ENCODE assay signal across 8 cellular contexts in genomic region chr17:63930951-63931575, GRCh38. TPM values are rescaled to one million over a fixed set of nuclear protein-coding genes. Genes with fewer than 3 reads are reported as not detected.
A peak's percentile ranks its signal among the peaks of the same experiment; 100 is the strongest.
DNase-seq lines count a peak whose midpoint lies in the region; ATAC-seq and TF ChIP-seq lines count a peak whose summit lies in the region.

No MANE protein-coding gene starts in this region.

- peak; percentile 47 for ATAC-seq in GM18909 (IDR thresholded peaks at IDR 0.05; ENCODE audit: poor library complexity, unreplicated experiment)
- ATAC-seq in left colon = peak; percentile 82
- no peak for ATAC-seq in GM18870 (IDR thresholded peaks at IDR 0.05; ENCODE audit: unreplicated experiment)

- peaks cover 12% of the 10 kb centered on the region for H3K27me3 Mint-ChIP-seq in activated T-helper 1 cell treated with anti-CD3 and anti-CD28 coated beads, Interleukin-12 subunit alpha, Interleukin-12 subunit beta, Interleukin-2, Interleukin-4 antibody, amounts not matched to agents 30 ng/mL and 10 ng/mL and 1 ng/mL, durations not matched to agents 14 hours and 24 hours and 36 hours (ENCODE audit: insufficient read depth)

- peaks cover 17% of the 10 kb centered on the region for H3K4me1 Mint-ChIP-seq in activated T-helper 1 cell treated with anti-CD3 and anti-CD28 coated beads, Interleukin-12 subunit alpha, Interleukin-12 subunit beta, Interleukin-2, Interleukin-4 antibody, amounts not matched to agents 30 ng/mL and 10 ng/mL and 1 ng/mL, durations not matched to agents 14 hours and 24 hours and 36 hours (ENCODE audit: low read depth)

- H3K27ac Mint-ChIP-seq in activated T-helper 1 cell treated with anti-CD3 and anti-CD28 coated beads, Interleukin-12 subunit alpha, Interleukin-12 subunit beta, Interleukin-2, Interleukin-4 antibody, amounts not matched to agents 30 ng/mL and 10 ng/mL and 1 ng/mL, durations not matched to agents 14 hours and 24 hours and 36 hours = peak overlapping the region; percentile 91

- no peak for TF ChIP-seq POLR2A in NB4 (IDR thresholded peaks at IDR 0.05; ENCODE audit: extremely low read depth, insufficient read length)

- TF ChIP-seq CTCF in NB4 (IDR thresholded peaks at IDR 0.05; ENCODE audit: low read depth, low read length) = no peak

- intact Hi-C loops in activated T-helper 1 cell treated with anti-CD3 and anti-CD28 coated beads, Interleukin-12 subunit alpha, Interleukin-12 subunit beta, Interleukin-2, Interleukin-4 antibody, amounts not matched to agents 30 ng/mL and 10 ng/mL and 1 ng/mL, durations not matched to agents 14 hours and 24 hours and 36 hours (cut with micrococcal nuclease) = loop anchor here (1.0 to 5.0 kb wide), 2 partner anchors 15 to 96 kb away; no protein-coding TSS in a partner anchor
- intact Hi-C loops in left colon (cut with DNase I, micrococcal nuclease) = no loop called here

- peak overlapping the region; percentile 61 for H3K4me3 ChIP-seq in NB4 (ENCODE audit: low read depth, low read length)

- H3K4me3 Mint-ChIP-seq in activated T-helper 1 cell treated with anti-CD3 and anti-CD28 coated beads, Interleukin-12 subunit alpha, Interleukin-12 subunit beta, Interleukin-2, Interleukin-4 antibody, amounts not matched to agents 30 ng/mL and 10 ng/mL and 1 ng/mL, durations not matched to agents 14 hours and 24 hours and 36 hours = peak overlapping the region; percentile 90

- DNase-seq in NB4 (ENCODE audit: low read depth) (peak; percentile 70), left colon (peak; percentile 66 to 80), NCI-H2029 (lab: John Stamatoyannopoulos, UW) (no peak), cerebellar cortex (ENCODE audit: low spot score) (no peak)
- DNase-seq in activated T-helper 1 cell treated with anti-CD3 and anti-CD28 coated beads, Interleukin-12 subunit alpha, Interleukin-12 subunit beta, Interleukin-2, Interleukin-4 antibody, amounts not matched to agents 30 ng/mL and 10 ng/mL and 1 ng/mL, durations not matched to agents 14 hours and 24 hours and 36 hours (ENCODE audit: low spot score) = peak; percentile 54
- peak; percentile 19 to 52 for DNase-seq in stimulated activated CD8-positive, alpha-beta memory T cell treated with anti-CD3 and anti-CD28 coated beads, Interleukin-7, amount 100 ng/mL, for 4 hours (ENCODE audit: low read depth in 2 of 2)

- no peaks in the 10 kb centered on the region for H3K9me3 Mint-ChIP-seq in activated T-helper 1 cell treated with anti-CD3 and anti-CD28 coated beads, Interleukin-12 subunit alpha, Interleukin-12 subunit beta, Interleukin-2, Interleukin-4 antibody, amounts not matched to agents 30 ng/mL and 10 ng/mL and 1 ng/mL, durations not matched to agents 14 hours and 24 hours and 36 hours

- peaks cover 9% of the 10 kb centered on the region for H3K36me3 Mint-ChIP-seq in activated T-helper 1 cell treated with anti-CD3 and anti-CD28 coated beads, Interleukin-12 subunit alpha, Interleukin-12 subunit beta, Interleukin-2, Interleukin-4 antibody, amounts not matched to agents 30 ng/mL and 10 ng/mL and 1 ng/mL, durations not matched to agents 14 hours and 24 hours and 36 hours (ENCODE audit: low read depth)

RNA-seq across cellular contexts. Expression of gene CD79B, which starts 1.1 kb away (rescaled TPM):
- 28.9 and 31.8 TPM in 2 replicates for total RNA-seq in activated T-helper 1 cell treated with anti-CD3 and anti-CD28 coated beads, Interleukin-12 subunit alpha, Interleukin-12 subunit beta, Interleukin-2, Interleukin-4 antibody, amounts not matched to agents 30 ng/mL and 10 ng/mL and 1 ng/mL, durations not matched to agents 14 hours and 24 hours and 36 hours
- 1 to 10 TPM; 2.0 to 4.0 TPM for total RNA-seq in left colon

RNA-seq across cellular contexts. Expression of gene GH1, which starts 12.4 kb away (rescaled TPM):
- not detected in 2 replicates for total RNA-seq in activated T-helper 1 cell treated with anti-CD3 and anti-CD28 coated beads, Interleukin-12 subunit alpha, Interleukin-12 subunit beta, Interleukin-2, Interleukin-4 antibody, amounts not matched to agents 30 ng/mL and 10 ng/mL and 1 ng/mL, durations not matched to agents 14 hours and 24 hours and 36 hours
- not detected for total RNA-seq in left colon

RNA-seq across cellular contexts. Expression of gene CSHL1, which starts 20.0 kb away (rescaled TPM):
- total RNA-seq in activated T-helper 1 cell treated with anti-CD3 and anti-CD28 coated beads, Interleukin-12 subunit alpha, Interleukin-12 subunit beta, Interleukin-2, Interleukin-4 antibody, amounts not matched to agents 30 ng/mL and 10 ng/mL and 1 ng/mL, durations not matched to agents 14 hours and 24 hours and 36 hours = not detected in 2 replicates
- not detected for total RNA-seq in left colon

RNA-seq across cellular contexts. Expression of gene CSH1, which starts 34.7 kb away (rescaled TPM):
- total RNA-seq in activated T-helper 1 cell treated with anti-CD3 and anti-CD28 coated beads, Interleukin-12 subunit alpha, Interleukin-12 subunit beta, Interleukin-2, Interleukin-4 antibody, amounts not matched to agents 30 ng/mL and 10 ng/mL and 1 ng/mL, durations not matched to agents 14 hours and 24 hours and 36 hours = not detected in 2 replicates
- total RNA-seq in left colon = not detected

RNA-seq across cellular contexts. Expression of gene SCN4A, which starts 41.7 kb away (rescaled TPM):
- total RNA-seq in activated T-helper 1 cell treated with anti-CD3 and anti-CD28 coated beads, Interleukin-12 subunit alpha, Interleukin-12 subunit beta, Interleukin-2, Interleukin-4 antibody, amounts not matched to agents 30 ng/mL and 10 ng/mL and 1 ng/mL, durations not matched to agents 14 hours and 24 hours and 36 hours = 0.13 and 0.22 TPM in 2 replicates
- total RNA-seq in left colon = under 1 TPM in 1 of 2 donors, not detected in 1; 0.20 TPM

Comparison
In these comparisons a context has a peak if more than half of its experiments do, and no peak if none do; other contexts are left out.
1. DNase-seq: peak in NB4 (single experiment), activated T-helper 1 cell treated with anti-CD3 and anti-CD28 coated beads, Interleukin-12 subunit alpha, Interleukin-12 subunit beta, Interleukin-2, Interleukin-4 antibody, amounts not matched to agents 30 ng/mL and 10 ng/mL and 1 ng/mL, durations not matched to agents 14 hours and 24 hours and 36 hours (single experiment), left colon (2 of 2) and stimulated activated CD8-positive, alpha-beta memory T cell treated with anti-CD3 and anti-CD28 coated beads, Interleukin-7, amount 100 ng/mL, for 4 hours (2 of 2); none in NCI-H2029 (single experiment) and cerebellar cortex (single experiment).